20 cellular contexts compared by ENCODE assay signal in genomic region chr1:11514366-11514765, GRCh38. TPM values are rescaled to one million over a fixed set of nuclear protein-coding genes. Genes with fewer than 3 reads are reported as not detected.
DNase-seq lines count a peak whose midpoint lies in the region; ATAC-seq and TF ChIP-seq lines count a peak whose summit lies in the region.
"Had no signal": no experiment of that assay in that cellular context is flagged by ENCODE, and none has a peak within 500 bp of the region (broad histone marks: within the 10 kb centered on the region; RNA-seq: fewer than 3 reads in every experiment).

No MANE protein-coding gene starts in this region.

- no peak for ATAC-seq in activated naive CD8-positive, alpha-beta T cell treated with anti-CD3 and anti-CD28 coated beads, Interleukin-2, amount 50 U/mL, for 24 hours
- no peak for ATAC-seq in HG02610 (IDR thresholded peaks at IDR 0.05; ENCODE audit: unreplicated experiment)
- ATAC-seq: CD8-positive, alpha-beta T cell; GM12878 had no signal

- no peaks in the 10 kb centered on the region for H3K4me1 Mint-ChIP-seq in activated naive CD8-positive, alpha-beta T cell treated with anti-CD3 and anti-CD28 coated beads for 36 hours
- no peaks in the 10 kb centered on the region for H3K4me1 Mint-ChIP-seq in activated naive CD8-positive, alpha-beta T cell treated with anti-CD3 and anti-CD28 coated beads, Interleukin-2, amount 50 U/mL, for 24 hours
- H3K4me1 Mint-ChIP-seq in CD14-positive monocyte (no peaks in the 10 kb centered on the region), chondrocyte (ENCODE audit: low read depth) (no peaks in the 10 kb centered on the region)
- H3K4me1 Mint-ChIP-seq: CD4-positive, CD25-positive, alpha-beta regulatory T cell had no signal

- peaks cover 4% of the 10 kb centered on the region for H3K9me3 Mint-ChIP-seq in activated naive CD8-positive, alpha-beta T cell treated with anti-CD3 and anti-CD28 coated beads for 36 hours
- no peaks in the 10 kb centered on the region for H3K9me3 Mint-ChIP-seq in activated naive CD8-positive, alpha-beta T cell treated with anti-CD3 and anti-CD28 coated beads, Interleukin-2, amount 50 U/mL, for 24 hours
- peaks cover 2 to 20% (median 15%) of the 10 kb centered on the region in 7 donors for H3K9me3 Mint-ChIP-seq in CD14-positive monocyte
- peaks cover 15% of the 10 kb centered on the region for H3K9me3 Mint-ChIP-seq in chondrocyte (ENCODE audit: low read depth)

- no peak for DNase-seq in activated naive CD8-positive, alpha-beta T cell treated with anti-CD3 and anti-CD28 coated beads for 36 hours
- no peak for DNase-seq in activated naive CD8-positive, alpha-beta T cell treated with anti-CD3 and anti-CD28 coated beads, Interleukin-2, amount 50 U/mL, for 24 hours
- peak; percentile 13 for DNase-seq in CD14-positive monocyte (ENCODE audit: low spot score)
- DNase-seq in chondrocyte (ENCODE audit: low spot score), result peak; percentile 36
- peak; percentile 35 for DNase-seq in posterior vena cava (ENCODE audit: low spot score)
- DNase-seq in right atrium auricular region (ENCODE audit: low spot score), result no peak
- DNase-seq in NCI-H69 (lab: John Stamatoyannopoulos, UW), result no peak
- DNase-seq: C1 segment of cervical spinal cord; CD4-positive, CD25-positive, alpha-beta regulatory T cell; CD8-positive, alpha-beta T cell; DMS 273 treated with DMSO at 0.1 percent for 48 hours; DMS79; EL; GDM1; GM23248; H7; HCEC 1CT had no signal

- H3K27ac Mint-ChIP-seq in activated naive CD8-positive, alpha-beta T cell treated with anti-CD3 and anti-CD28 coated beads for 36 hours, result no peak overlapping the region
- no peak overlapping the region for H3K27ac Mint-ChIP-seq in activated naive CD8-positive, alpha-beta T cell treated with anti-CD3 and anti-CD28 coated beads, Interleukin-2, amount 50 U/mL, for 24 hours
- H3K27ac Mint-ChIP-seq in CD14-positive monocyte (peak overlapping the region in 1 of 7 donors; percentile 30), chondrocyte (ENCODE audit: unreplicated experiment) (no peak overlapping the region)
- H3K27ac Mint-ChIP-seq: CD4-positive, CD25-positive, alpha-beta regulatory T cell; CD8-positive, alpha-beta T cell had no signal

- H3K36me3 ChIP-seq in right atrium auricular region, result no peaks in the 10 kb centered on the region

- no peaks in the 10 kb centered on the region for H3K27me3 ChIP-seq in right atrium auricular region

- TF ChIP-seq CTCF in CD14-positive monocyte (IDR thresholded peaks at IDR 0.05) (no peak), chondrocyte (IDR thresholded peaks at IDR 0.05) (no peak), right atrium auricular region (IDR thresholded peaks at IDR 0.05) (no peak)

- H3K27ac ChIP-seq in right atrium auricular region, result no peak overlapping the region
- H3K27ac ChIP-seq: GM23248 had no signal

- H3K4me1 ChIP-seq in right atrium auricular region, result no peaks in the 10 kb centered on the region
- H3K4me1 ChIP-seq: Caco-2 had no signal

- peak overlapping the region; percentile 2 for H3K4me3 Mint-ChIP-seq in activated naive CD8-positive, alpha-beta T cell treated with anti-CD3 and anti-CD28 coated beads for 36 hours
- no peak overlapping the region for H3K4me3 Mint-ChIP-seq in activated naive CD8-positive, alpha-beta T cell treated with anti-CD3 and anti-CD28 coated beads, Interleukin-2, amount 50 U/mL, for 24 hours
- H3K4me3 Mint-ChIP-seq in CD14-positive monocyte, result no peak overlapping the region
- H3K4me3 Mint-ChIP-seq in chondrocyte (ENCODE audit: unreplicated experiment), result no peak overlapping the region
- H3K4me3 Mint-ChIP-seq: CD4-positive, CD25-positive, alpha-beta regulatory T cell; CD8-positive, alpha-beta T cell had no signal

- H3K4me3 ChIP-seq in right atrium auricular region, result no peak overlapping the region
- H3K4me3 ChIP-seq: GM12878, GM23248 had no signal

- H3K36me3 Mint-ChIP-seq in activated naive CD8-positive, alpha-beta T cell treated with anti-CD3 and anti-CD28 coated beads for 36 hours, result no peaks in the 10 kb centered on the region
- H3K36me3 Mint-ChIP-seq in activated naive CD8-positive, alpha-beta T cell treated with anti-CD3 and anti-CD28 coated beads, Interleukin-2, amount 50 U/mL, for 24 hours (ENCODE audit: low read depth), result no peaks in the 10 kb centered on the region
- H3K36me3 Mint-ChIP-seq in CD14-positive monocyte (no peaks in the 10 kb centered on the region), chondrocyte (ENCODE audit: low read depth) (no peaks in the 10 kb centered on the region)
- H3K36me3 Mint-ChIP-seq: CD8-positive, alpha-beta T cell had no signal

- H3K27me3 Mint-ChIP-seq in activated naive CD8-positive, alpha-beta T cell treated with anti-CD3 and anti-CD28 coated beads for 36 hours, result no peaks in the 10 kb centered on the region
- peaks cover 2% of the 10 kb centered on the region for H3K27me3 Mint-ChIP-seq in activated naive CD8-positive, alpha-beta T cell treated with anti-CD3 and anti-CD28 coated beads, Interleukin-2, amount 50 U/mL, for 24 hours
- H3K27me3 Mint-ChIP-seq in CD14-positive monocyte (ENCODE audit: low read depth in 3 of 3), result peaks cover 3 to 5% (median 3%) of the 10 kb centered on the region in 3 donors
- H3K27me3 Mint-ChIP-seq in chondrocyte (ENCODE audit: low read depth), result no peaks in the 10 kb centered on the region

- intact Hi-C loops in CD14-positive monocyte (cut with micrococcal nuclease), result no loop called here
- intact Hi-C loops in posterior vena cava (cut with DNase I), result no loop called here

- peaks cover 0 to 9% of the 10 kb centered on the region in 2 donors for H3K9me3 ChIP-seq in right atrium auricular region
- H3K9me3 ChIP-seq: Caco-2 had no signal

RNA-seq across cellular contexts. Expression of gene DISP3, which starts 35.4 kb away (rescaled TPM):
- total RNA-seq in activated naive CD8-positive, alpha-beta T cell treated with anti-CD3 and anti-CD28 coated beads for 36 hours, result under 1 TPM; 0.20 to 0.58 TPM
- polyA plus RNA-seq in CD14-positive monocyte, result not detected
- total RNA-seq in chondrocyte, result 0.05 to 0.21 TPM in 2 of 3 replicates, not detected in the other
- not detected for total RNA-seq in posterior vena cava
- total RNA-seq in right atrium auricular region, result under 1 TPM in 1 of 2 donors, not detected in 1; 0.16 TPM
- total RNA-seq: GM23248 had no signal
- polyA plus RNA-seq: GM23248 had no signal

Comparison
In these comparisons a context has a peak if more than half of its experiments do, and no peak if none do; other contexts are left out.
1. DNase-seq: peak in CD14-positive monocyte (single experiment), chondrocyte (single experiment) and posterior vena cava (single experiment); none in activated naive CD8-positive, alpha-beta T cell treated with anti-CD3 and anti-CD28 coated beads for 36 hours (single experiment), activated naive CD8-positive, alpha-beta T cell treated with anti-CD3 and anti-CD28 coated beads, Interleukin-2, amount 50 U/mL, for 24 hours (single experiment), right atrium auricular region (single experiment) and NCI-H69 (single experiment).